In genomic region chr7:25877802-25878789, GRCh38 we compare ENCODE assay signal across 22 cellular contexts.
DNase-seq lines count a peak whose midpoint lies in the region; ATAC-seq, FAIRE-seq and TF ChIP-seq lines count a peak whose summit lies in the region.
"Had no signal": no experiment of that assay in that cellular context is flagged by ENCODE, and none has a peak within 500 bp of the region (broad histone marks: within the 10 kb centered on the region; RNA-seq: fewer than 3 reads in every experiment).

No MANE protein-coding gene starts in this region.

- H3K27me3 ChIP-seq in CD4-positive, alpha-beta T cell (ENCODE audit: control insufficient read depth, insufficient read depth, low read length): peaks cover 38% of the 10 kb centered on the region
- H3K27me3 ChIP-seq: upper lobe of left lung had no signal

- H3K4me1 Mint-ChIP-seq in nephron progenitor cell: peaks cover 15% of the 10 kb centered on the region
- no peaks in the 10 kb centered on the region for H3K4me1 Mint-ChIP-seq in CD4-positive, alpha-beta T cell (ENCODE audit: low read depth)
- H3K4me1 Mint-ChIP-seq: stimulated activated effector memory CD8-positive, alpha-beta T cell treated with anti-CD3 and anti-CD28 coated beads, Interleukin-12 subunit alpha, Interleukin-12 subunit beta, amount 100 ng/mL, for 72 hours had no signal

- peak; percentile 67 for FAIRE-seq in GM12892 (lab: Jason Lieb, UNC)
- FAIRE-seq: HepG2 had no signal

- TF ChIP-seq POLR2A in GM12892 (IDR thresholded peaks at IDR 0.05; ENCODE audit: low read depth, low read length): no peak

- POLR2A ChIA-PET in CD4-positive, alpha-beta T cell (lab: Charles Lee): no interaction called here

- H3K9me3 Mint-ChIP-seq in nephron progenitor cell: no peaks in the 10 kb centered on the region
- peaks cover 3% of the 10 kb centered on the region for H3K9me3 Mint-ChIP-seq in CD4-positive, alpha-beta T cell
- H3K9me3 Mint-ChIP-seq: stimulated activated effector memory CD8-positive, alpha-beta T cell treated with anti-CD3 and anti-CD28 coated beads, Interleukin-12 subunit alpha, Interleukin-12 subunit beta, amount 100 ng/mL, for 72 hours had no signal

- ATAC-seq in GM21381 (IDR thresholded peaks at IDR 0.05; ENCODE audit: unreplicated experiment): peak; percentile 87
- ATAC-seq in HG03354 (IDR thresholded peaks at IDR 0.05; ENCODE audit: poor library complexity, severe bottlenecking, unreplicated experiment): peak; percentile 75
- ATAC-seq in GM18520 (IDR thresholded peaks at IDR 0.05; ENCODE audit: unreplicated experiment): no peak
- no peak for ATAC-seq in CD4-positive, alpha-beta T cell (ENCODE audit: poor library complexity)
- ATAC-seq: foreskin keratinocyte; HepG2; Right ventricle myocardium inferior; sciatic nerve; stimulated activated effector memory CD8-positive, alpha-beta T cell treated with anti-CD3 and anti-CD28 coated beads, Interleukin-12 subunit alpha, Interleukin-12 subunit beta, amount 100 ng/mL, for 72 hours had no signal

- no peaks in the 10 kb centered on the region for H3K36me3 Mint-ChIP-seq in nephron progenitor cell (ENCODE audit: low read depth)
- H3K36me3 Mint-ChIP-seq in CD4-positive, alpha-beta T cell (ENCODE audit: low read depth): no peaks in the 10 kb centered on the region
- H3K36me3 Mint-ChIP-seq: stimulated activated effector memory CD8-positive, alpha-beta T cell treated with anti-CD3 and anti-CD28 coated beads, Interleukin-12 subunit alpha, Interleukin-12 subunit beta, amount 100 ng/mL, for 72 hours had no signal

- H3K27me3 Mint-ChIP-seq in nephron progenitor cell (ENCODE audit: low read depth, poor library complexity): peaks cover 11% of the 10 kb centered on the region
- H3K27me3 Mint-ChIP-seq in CD4-positive, alpha-beta T cell: peaks cover 82% of the 10 kb centered on the region

- intact Hi-C loops in CD4-positive, alpha-beta T cell (cut with DNase I, micrococcal nuclease): no loop called here

- CTCF ChIA-PET in CD4-positive, alpha-beta T cell (lab: Charles Lee): interaction anchor here (0.6 to 1.8 kb wide), 2 partner anchors 18 to 1728 kb away, joined by 3 to 4 read pairs; no protein-coding TSS in a partner anchor

- no peak overlapping the region for H3K4me3 Mint-ChIP-seq in nephron progenitor cell
- H3K4me3 Mint-ChIP-seq in CD4-positive, alpha-beta T cell: no peak overlapping the region
- H3K4me3 Mint-ChIP-seq: stimulated activated effector memory CD8-positive, alpha-beta T cell treated with anti-CD3 and anti-CD28 coated beads, Interleukin-12 subunit alpha, Interleukin-12 subunit beta, amount 100 ng/mL, for 72 hours had no signal

- TF ChIP-seq CTCF in nephron progenitor cell (IDR thresholded peaks at IDR 0.05): no peak
- no peak for TF ChIP-seq CTCF in CD4-positive, alpha-beta T cell (IDR thresholded peaks at IDR 0.05)

- H3K27ac Mint-ChIP-seq in nephron progenitor cell: no peak overlapping the region
- no peak overlapping the region for H3K27ac Mint-ChIP-seq in CD4-positive, alpha-beta T cell
- H3K27ac Mint-ChIP-seq: stimulated activated effector memory CD8-positive, alpha-beta T cell treated with anti-CD3 and anti-CD28 coated beads, Interleukin-12 subunit alpha, Interleukin-12 subunit beta, amount 100 ng/mL, for 72 hours had no signal

- no peaks in the 10 kb centered on the region for H3K9me3 ChIP-seq in CD4-positive, alpha-beta T cell (ENCODE audit: control insufficient read depth, low read length)
- H3K9me3 ChIP-seq: neutrophil, upper lobe of left lung had no signal

- no peak for DNase-seq in GM12892 (ENCODE audit: insufficient read length)
- peak; percentile 10 for DNase-seq in OCI-M1 (lab: John Stamatoyannopoulos, UW)
- DNase-seq in KG1 (lab: John Stamatoyannopoulos, UW): no peak
- DNase-seq in nephron progenitor cell: no peak
- no peak for DNase-seq in CD4-positive, alpha-beta T cell
- DNase-seq: activated CD8-positive, alpha-beta memory T cell treated with anti-CD3 and anti-CD28 coated beads for 24 hours; activated gamma-delta T cell; DMS79 treated with DMSO at 0.1 percent for 48 hours; foreskin keratinocyte; mesendoderm; NCI-H187 treated with DMSO at 0.1 percent for 48 hours; NCI-H524 treated with DMSO at 0.1 percent for 48 hours; stimulated activated CD4-positive, alpha-beta T cell treated with anti-CD3 and anti-CD28 coated beads, Interleukin-4, amount 100 ng/mL, for 1 hour; upper lobe of left lung had no signal

- H3K27ac ChIP-seq in CD4-positive, alpha-beta T cell (ENCODE audit: low read depth, low read length): no peak overlapping the region
- H3K27ac ChIP-seq: foreskin keratinocyte, neutrophil, upper lobe of left lung had no signal

Comparison
In these comparisons a context has a peak if more than half of its experiments do, and no peak if none do; other contexts are left out.
1. ATAC-seq: peak in GM21381 (single experiment) and HG03354 (single experiment); none in GM18520 (single experiment) and CD4-positive, alpha-beta T cell (single experiment).